In genomic region chr2:197107291-197108269, GRCh38 we compare ENCODE assay signal across 9 cellular contexts.
DNase-seq lines count a peak whose midpoint lies in the region; ATAC-seq and TF ChIP-seq lines count a peak whose summit lies in the region.
"Had no signal": no experiment of that assay in that cellular context is flagged by ENCODE, and none has a peak within 500 bp of the region (broad histone marks: within the 10 kb centered on the region; RNA-seq: fewer than 3 reads in every experiment).

No MANE protein-coding gene starts in this region.

- H3K27me3 Mint-ChIP-seq in CD4-positive, alpha-beta T cell: no peaks in the 10 kb centered on the region

- peaks cover 85% of the 10 kb centered on the region for H3K36me3 Mint-ChIP-seq in CD4-positive, alpha-beta T cell (ENCODE audit: low read depth)

- intact Hi-C loops in CD4-positive, alpha-beta T cell (cut with DNase I, micrococcal nuclease): no loop called here
- intact Hi-C loops in posterior vena cava (cut with DNase I): loop anchor here in 1 of 2 donors (5.0 kb wide), 2 partner anchors 80 to 205 kb away; partner anchors contain the start of gene ANKRD44

- peak overlapping the region; percentile 47; the same call in 1 of the 2 replicates for H3K4me3 ChIP-seq in SK-N-MC
- H3K4me3 ChIP-seq in fibroblast of villous mesenchyme (ENCODE audit: low read depth, low read length): no peak overlapping the region

- H3K4me1 Mint-ChIP-seq in CD4-positive, alpha-beta T cell (ENCODE audit: low read depth): peaks cover 10% of the 10 kb centered on the region

- no peak for DNase-seq in CD4-positive, alpha-beta T cell
- DNase-seq in SK-N-MC (ENCODE audit: low read depth, low spot score) (no peak), fibroblast of villous mesenchyme (ENCODE audit: low read depth) (peak; percentile 88), posterior vena cava (ENCODE audit: low spot score) (peak; percentile 84), SKM-1 treated with dmso at 0.1 percent for 144 hours (lab: John Stamatoyannopoulos, UW; ENCODE audit: unreplicated experiment) (no peak)

- CTCF ChIA-PET in CD4-positive, alpha-beta T cell (lab: Charles Lee): no interaction called here

- peak overlapping the region; percentile 49 for H3K27ac Mint-ChIP-seq in CD4-positive, alpha-beta T cell

- POLR2A ChIA-PET in CD4-positive, alpha-beta T cell (lab: Charles Lee): interaction anchor here (0.5 kb wide), 1 partner anchor 88 kb away, joined by 5 read pairs; no protein-coding TSS in a partner anchor

- no peak for TF ChIP-seq CTCF in CD4-positive, alpha-beta T cell (IDR thresholded peaks at IDR 0.05)
- no peak for TF ChIP-seq CTCF in fibroblast of villous mesenchyme (IDR thresholded peaks at IDR 0.05; ENCODE audit: insufficient read depth, low read depth, low read length)

- no peaks in the 10 kb centered on the region for H3K9me3 Mint-ChIP-seq in CD4-positive, alpha-beta T cell

- H3K27me3 ChIP-seq in CD4-positive, alpha-beta T cell (ENCODE audit: control insufficient read depth, insufficient read depth, low read length): no peaks in the 10 kb centered on the region

- H3K27ac ChIP-seq in CD4-positive, alpha-beta T cell (ENCODE audit: low read depth, low read length): peak overlapping the region; percentile 9
- peak overlapping the region; percentile 42 for H3K27ac ChIP-seq in SK-N-MC
- H3K27ac ChIP-seq: VCaP had no signal

- no peak overlapping the region for H3K4me3 Mint-ChIP-seq in CD4-positive, alpha-beta T cell

- H3K9me3 ChIP-seq in CD4-positive, alpha-beta T cell (ENCODE audit: control insufficient read depth, low read length): no peaks in the 10 kb centered on the region
- no peaks in the 10 kb centered on the region for H3K9me3 ChIP-seq in SK-N-MC (ENCODE audit: low read depth, low read length)

- no peaks in the 10 kb centered on the region for H3K36me3 ChIP-seq in SK-N-MC (ENCODE audit: insufficient read depth, low read length)

- ATAC-seq in CD4-positive, alpha-beta T cell (ENCODE audit: poor library complexity): no peak
- ATAC-seq in GM21515 (IDR thresholded peaks at IDR 0.05; ENCODE audit: unreplicated experiment) (no peak), GM19023 (IDR thresholded peaks at IDR 0.05; ENCODE audit: unreplicated experiment) (no peak), GM18873 (IDR thresholded peaks at IDR 0.05; ENCODE audit: low FRiP score, unreplicated experiment) (no peak)

- H3K9ac ChIP-seq in SK-N-MC (ENCODE audit: insufficient read length): no peak overlapping the region

Comparison
In these comparisons a context has a peak if more than half of its experiments do, and no peak if none do; other contexts are left out.
1. DNase-seq: peak in fibroblast of villous mesenchyme (single experiment) and posterior vena cava (single experiment); none in CD4-positive, alpha-beta T cell (0 of 10), SK-N-MC (single experiment) and SKM-1 treated with dmso at 0.1 percent for 144 hours (single experiment).